Comparison of ENCODE assay signal across 24 cellular contexts in genomic region chr10:28986117-28986792, GRCh38.
DNase-seq lines count a peak whose midpoint lies in the region; ATAC-seq, FAIRE-seq and TF ChIP-seq lines count a peak whose summit lies in the region.
"Had no signal": no experiment of that assay in that cellular context is flagged by ENCODE, and none has a peak within 500 bp of the region (broad histone marks: within the 10 kb centered on the region; RNA-seq: fewer than 3 reads in every experiment).

No MANE protein-coding gene starts in this region.

- H3K4me2 ChIP-seq in BLaER1, result peak overlapping the region; percentile 17; the same call in 1 of the 2 replicates

- no peak for TF ChIP-seq CTCF in cardiac fibroblast (IDR thresholded peaks at IDR 0.05; ENCODE audit: low read depth, low read length)

- no peak overlapping the region for H3K27ac ChIP-seq in BLaER1
- H3K27ac ChIP-seq: heart left ventricle had no signal

- ATAC-seq in HG02840 (IDR thresholded peaks at IDR 0.05; ENCODE audit: low FRiP score, unreplicated experiment), result no peak
- ATAC-seq: activated CD8-positive, alpha-beta memory T cell treated with anti-CD3 and anti-CD28 coated beads, Interleukin-2, amount 10 ng/mL, durations not matched to agents 7 days and 5 days; T-helper 17 cell had no signal

- in situ Hi-C loops in KBM-7 (cut with MboI; ENCODE audit: low pct_unique_long_range_greater_than_20kb, low sequenced_read_pairs), result loop anchor here (25.0 kb wide), 1 partner anchor 324 kb away; no protein-coding TSS in a partner anchor

- H3K4me3 ChIP-seq in BLaER1 (no peak overlapping the region), cardiac fibroblast (replicated peaks in 1 of 2; ENCODE audit: low read depth in 2 of 2, low read length in 2 of 2) (no peak overlapping the region)
- H3K4me3 ChIP-seq: heart left ventricle, thoracic aorta had no signal

- no peaks in the 10 kb centered on the region for H3K9me3 ChIP-seq in BLaER1
- H3K9me3 ChIP-seq: heart left ventricle, thoracic aorta had no signal

- H3K9ac ChIP-seq in BLaER1, result no peak overlapping the region

- H3K36me3 ChIP-seq in BLaER1, result no peaks in the 10 kb centered on the region
- H3K36me3 ChIP-seq: heart left ventricle, thoracic aorta had no signal

- DNase-seq in RCC 7860 (ENCODE audit: low spot score) (peak; percentile 75), cardiac fibroblast (ENCODE audit: low read depth in 2 of 2) (peak; percentile 34 to 80), kidney tubule cell (ENCODE audit: low spot score) (peak; percentile 51), DMS114 treated with DMSO at 0.1 percent for 48 hours (lab: John Stamatoyannopoulos, UW; ENCODE audit: unreplicated experiment) (no peak), KBM-7 (no peak)
- DNase-seq in stimulated activated CD4-positive, alpha-beta T cell treated with anti-CD3 and anti-CD28 coated beads, Interleukin-2, amount 100 ng/mL, for 48 hours, result no peak
- DNase-seq: ACHN; activated CD4-positive, alpha-beta T cell treated with anti-CD3 and anti-CD28 coated beads, Interleukin-2, amount 10 ng/mL, durations not matched to agents 24 days and 14 days; activated CD8-positive, alpha-beta memory T cell treated with anti-CD3 and anti-CD28 coated beads, Interleukin-2, amount 10 ng/mL, durations not matched to agents 7 days and 5 days; activated naive CD4-positive, alpha-beta T cell treated with anti-CD3 and anti-CD28 coated beads for 36 hours; amniotic stem cell; C1 segment of cervical spinal cord; central memory CD4-positive, alpha-beta T cell; heart left ventricle; mesendoderm; NCI-H1417; NCI-H510A; nucleus accumbens; stimulated activated CD4-positive, alpha-beta T cell treated with anti-CD3 and anti-CD28 coated beads, Interleukin-4, amount 100 ng/mL, for 4 hours; stimulated activated naive CD4-positive, alpha-beta T cell treated with Interleukin-2 at 50 U/mL for 16 hours; T-helper 17 cell had no signal

- H3K27me3 ChIP-seq in BLaER1, result no peaks in the 10 kb centered on the region
- H3K27me3 ChIP-seq: heart left ventricle had no signal

- peaks cover 39% of the 10 kb centered on the region for H3K4me1 ChIP-seq in BLaER1

- no peaks in the 10 kb centered on the region for H4K20me1 ChIP-seq in BLaER1

- peak; percentile 75 for FAIRE-seq in RCC 7860 (lab: Jason Lieb, UNC)

Comparison
In these comparisons a context has a peak if more than half of its experiments do, and no peak if none do; other contexts are left out.
1. DNase-seq: peak in RCC 7860 (single experiment), cardiac fibroblast (2 of 2) and kidney tubule cell (single experiment); none in DMS114 treated with DMSO at 0.1 percent for 48 hours (single experiment), KBM-7 (single experiment) and stimulated activated CD4-positive, alpha-beta T cell treated with anti-CD3 and anti-CD28 coated beads, Interleukin-2, amount 100 ng/mL, for 48 hours (0 of 2).